13 cellular contexts compared by ENCODE assay signal in genomic region chr2:197240713-197241050, GRCh38.
A peak's percentile ranks its signal among the peaks of the same experiment; 100 is the strongest.
DNase-seq lines count a peak whose midpoint lies in the region; ATAC-seq lines count a peak whose summit lies in the region.
"Had no signal": no experiment of that assay in that cellular context is flagged by ENCODE, and none has a peak within 500 bp of the region (broad histone marks: within the 10 kb centered on the region; RNA-seq: fewer than 3 reads in every experiment).

No MANE protein-coding gene starts in this region.

- H3K4me3 Mint-ChIP-seq in activated CD8-positive, alpha-beta memory T cell treated with anti-CD3 and anti-CD28 coated beads, Interleukin-2, amount 10 ng/mL, durations not matched to agents 7 days and 5 days, result peak overlapping the region; percentile 55
- peak overlapping the region; percentile 66 for H3K4me3 Mint-ChIP-seq in activated naive CD8-positive, alpha-beta T cell treated with anti-CD3 and anti-CD28 coated beads for 36 hours
- peak overlapping the region; percentile 46 to 47 for H3K4me3 Mint-ChIP-seq in stimulated activated naive B cell treated with anti-CD40 and anti-IgM and Interleukin-4, amounts not matched to agents 10 μg/mL and 1 μg/mL and 100 μg/mL, for 72 hours

- peaks cover 27% of the 10 kb centered on the region for H3K36me3 Mint-ChIP-seq in activated CD8-positive, alpha-beta memory T cell treated with anti-CD3 and anti-CD28 coated beads, Interleukin-2, amount 10 ng/mL, durations not matched to agents 7 days and 5 days
- H3K36me3 Mint-ChIP-seq in activated naive CD8-positive, alpha-beta T cell treated with anti-CD3 and anti-CD28 coated beads for 36 hours, result peaks cover 39% of the 10 kb centered on the region
- peaks cover 11 to 28% of the 10 kb centered on the region in 2 donors for H3K36me3 Mint-ChIP-seq in stimulated activated naive B cell treated with anti-CD40 and anti-IgM and Interleukin-4, amounts not matched to agents 10 μg/mL and 1 μg/mL and 100 μg/mL, for 72 hours

- H3K27ac Mint-ChIP-seq in activated CD8-positive, alpha-beta memory T cell treated with anti-CD3 and anti-CD28 coated beads, Interleukin-2, amount 10 ng/mL, durations not matched to agents 7 days and 5 days, result peak overlapping the region; percentile 94
- H3K27ac Mint-ChIP-seq in activated naive CD8-positive, alpha-beta T cell treated with anti-CD3 and anti-CD28 coated beads for 36 hours, result peak overlapping the region; percentile 86
- peak overlapping the region; percentile 86 for H3K27ac Mint-ChIP-seq in stimulated activated naive B cell treated with anti-CD40 and anti-IgM and Interleukin-4, amounts not matched to agents 10 μg/mL and 1 μg/mL and 100 μg/mL, for 72 hours

- peaks cover 82% of the 10 kb centered on the region for H3K4me1 Mint-ChIP-seq in activated CD8-positive, alpha-beta memory T cell treated with anti-CD3 and anti-CD28 coated beads, Interleukin-2, amount 10 ng/mL, durations not matched to agents 7 days and 5 days
- peaks cover 80% of the 10 kb centered on the region for H3K4me1 Mint-ChIP-seq in activated naive CD8-positive, alpha-beta T cell treated with anti-CD3 and anti-CD28 coated beads for 36 hours
- H3K4me1 Mint-ChIP-seq in stimulated activated naive B cell treated with anti-CD40 and anti-IgM and Interleukin-4, amounts not matched to agents 10 μg/mL and 1 μg/mL and 100 μg/mL, for 72 hours, result peaks cover 55 to 80% of the 10 kb centered on the region in 2 donors

- H3K9me3 ChIP-seq in KOPT-K1 (ENCODE audit: insufficient read depth, low read length, poor library complexity, severe bottlenecking), result no peaks in the 10 kb centered on the region

- CTCF ChIA-PET in activated CD8-positive, alpha-beta memory T cell treated with anti-CD3 and anti-CD28 coated beads, Interleukin-2, amount 10 ng/mL, durations not matched to agents 7 days and 5 days (lab: Charles Lee), result interaction anchor here (0.6 to 2.0 kb wide), 12 partner anchors 9 to 68 kb away, joined by 3 to 9 read pairs (median 4); no protein-coding TSS in a partner anchor

- no peaks in the 10 kb centered on the region for H3K27me3 Mint-ChIP-seq in activated CD8-positive, alpha-beta memory T cell treated with anti-CD3 and anti-CD28 coated beads, Interleukin-2, amount 10 ng/mL, durations not matched to agents 7 days and 5 days
- H3K27me3 Mint-ChIP-seq in activated naive CD8-positive, alpha-beta T cell treated with anti-CD3 and anti-CD28 coated beads for 36 hours, result no peaks in the 10 kb centered on the region
- H3K27me3 Mint-ChIP-seq in stimulated activated naive B cell treated with anti-CD40 and anti-IgM and Interleukin-4, amounts not matched to agents 10 μg/mL and 1 μg/mL and 100 μg/mL, for 72 hours, result no peaks in the 10 kb centered on the region

- DNase-seq in activated CD8-positive, alpha-beta memory T cell treated with anti-CD3 and anti-CD28 coated beads, Interleukin-2, amount 10 ng/mL, durations not matched to agents 7 days and 5 days, result no peak
- DNase-seq in activated CD8-positive, alpha-beta memory T cell treated with anti-CD3 and anti-CD28 coated beads for 24 hours, result no peak
- no peak for DNase-seq in activated naive CD8-positive, alpha-beta T cell treated with anti-CD3 and anti-CD28 coated beads for 36 hours
- no peak for DNase-seq in stimulated activated naive B cell treated with anti-CD40 and anti-IgM and Interleukin-4, amounts not matched to agents 10 μg/mL and 1 μg/mL and 100 μg/mL, for 72 hours
- DNase-seq in cardiac septum (ENCODE audit: low spot score) (no peak), NCI-H1092 treated with DMSO at 0.1 percent for 48 hours (lab: John Stamatoyannopoulos, UW) (no peak)
- DNase-seq: EL, head of caudate nucleus, left colon, NCI-H1417, NCI-H774 had no signal

- H3K36me3 ChIP-seq in KOPT-K1 (ENCODE audit: insufficient read depth, low read length), result no peaks in the 10 kb centered on the region

- H3K9me3 Mint-ChIP-seq in activated CD8-positive, alpha-beta memory T cell treated with anti-CD3 and anti-CD28 coated beads, Interleukin-2, amount 10 ng/mL, durations not matched to agents 7 days and 5 days (ENCODE audit: low read depth), result no peaks in the 10 kb centered on the region
- no peaks in the 10 kb centered on the region for H3K9me3 Mint-ChIP-seq in activated naive CD8-positive, alpha-beta T cell treated with anti-CD3 and anti-CD28 coated beads for 36 hours
- H3K9me3 Mint-ChIP-seq in stimulated activated naive B cell treated with anti-CD40 and anti-IgM and Interleukin-4, amounts not matched to agents 10 μg/mL and 1 μg/mL and 100 μg/mL, for 72 hours, result peaks cover 0 to 1% of the 10 kb centered on the region in 2 donors

- no peak for ATAC-seq in activated CD8-positive, alpha-beta memory T cell treated with anti-CD3 and anti-CD28 coated beads, Interleukin-2, amount 10 ng/mL, durations not matched to agents 7 days and 5 days
- ATAC-seq in stimulated activated naive B cell treated with anti-CD40 and anti-IgM and Interleukin-4, amounts not matched to agents 10 μg/mL and 1 μg/mL and 100 μg/mL, for 72 hours (replicated peaks), result peak; percentile 61 to 62
- no peak for ATAC-seq in HG02870 (IDR thresholded peaks at IDR 0.05; ENCODE audit: unreplicated experiment)
- ATAC-seq: left colon had no signal

- intact Hi-C loops in cardiac septum (cut with DNase I), result no loop called here

- H3K27ac ChIP-seq in KOPT-K1 (ENCODE audit: low read depth, low read length, poor library complexity, severe bottlenecking), result peak overlapping the region; percentile 73

Comparison
In these comparisons a context has a peak if more than half of its experiments do, and no peak if none do; other contexts are left out.
1. ATAC-seq: peak in stimulated activated naive B cell treated with anti-CD40 and anti-IgM and Interleukin-4, amounts not matched to agents 10 μg/mL and 1 μg/mL and 100 μg/mL, for 72 hours (2 of 2); none in activated CD8-positive, alpha-beta memory T cell treated with anti-CD3 and anti-CD28 coated beads, Interleukin-2, amount 10 ng/mL, durations not matched to agents 7 days and 5 days (single experiment) and HG02870 (single experiment).
2. Peak in every context shown above with its lines, with median percentiles within 50 percentile points of each other: H3K27ac Mint-ChIP-seq and H3K4me3 Mint-ChIP-seq.